In genomic region chr3:81406318-81406717, GRCh38 we compare ENCODE assay signal across 16 cellular contexts.
DNase-seq lines count a peak whose midpoint lies in the region; ATAC-seq and TF ChIP-seq lines count a peak whose summit lies in the region.
"Had no signal": no experiment of that assay in that cellular context is flagged by ENCODE, and none has a peak within 500 bp of the region (broad histone marks: within the 10 kb centered on the region; RNA-seq: fewer than 3 reads in every experiment).

No MANE protein-coding gene starts in this region.

- no peak overlapping the region for H3K4me3 ChIP-seq in right lobe of liver
- H3K4me3 ChIP-seq: BLaER1 treated with 17β-estradiol and CSF1 and Interleukin-3, amounts not matched to agents 10 nM and 100 nM; SJCRH30 had no signal

- peak; percentile 12 for DNase-seq in COLO829 (ENCODE audit: low spot score)
- DNase-seq in DMS153 treated with DMSO at 0.1 percent for 48 hours (lab: John Stamatoyannopoulos, UW; ENCODE audit: unreplicated experiment) = peak; percentile 2
- DNase-seq in NCI-H2029 treated with DMSO at 0.1 percent for 48 hours (lab: John Stamatoyannopoulos, UW) = peak; percentile 20
- peak; percentile 21 for DNase-seq in NCI-H748 treated with DMSO at 0.1 percent for 48 hours (lab: John Stamatoyannopoulos, UW)
- DNase-seq in GM13977 (ENCODE audit: low spot score) = no peak
- DNase-seq in right lobe of liver = no peak
- no peak for DNase-seq in erythroblast (lab: John Stamatoyannopoulos, UW)
- DNase-seq: CD8-positive, alpha-beta T cell; NCI-H2081 treated with DMSO at 0.1 percent for 48 hours; NCI-H2227 treated with DMSO at 0.1 percent for 48 hours; NCI-H526 treated with DMSO at 0.1 percent for 48 hours; RPMI8226; SJCRH30 had no signal

- intact Hi-C loops in right lobe of liver (cut with DNase I) = no loop called here

- H3K27ac ChIP-seq in right lobe of liver = no peak overlapping the region
- H3K27ac ChIP-seq: BLaER1 treated with 17β-estradiol and CSF1 and Interleukin-3, amounts not matched to agents 10 nM and 100 nM; SJCRH30 had no signal

- H3K9me3 ChIP-seq in right lobe of liver = no peaks in the 10 kb centered on the region
- H3K9me3 ChIP-seq: BLaER1 treated with 17β-estradiol and CSF1 and Interleukin-3, amounts not matched to agents 10 nM and 100 nM; SJCRH30 had no signal

- in situ Hi-C loops in GM13977 (cut with MboI; ENCODE audit: low pct_unique_long_range_greater_than_20kb, low sequenced_read_pairs, unreplicated experiment) = no loop called here

- no peaks in the 10 kb centered on the region for H3K27me3 ChIP-seq in right lobe of liver
- H3K27me3 ChIP-seq: BLaER1 treated with 17β-estradiol and CSF1 and Interleukin-3, amounts not matched to agents 10 nM and 100 nM; SJCRH30 had no signal

- H3K36me3 ChIP-seq in right lobe of liver = no peaks in the 10 kb centered on the region
- H3K36me3 ChIP-seq: BLaER1 treated with 17β-estradiol and CSF1 and Interleukin-3, amounts not matched to agents 10 nM and 100 nM; SJCRH30 had no signal

- no peak for TF ChIP-seq CTCF in GM13977 (IDR thresholded peaks at IDR 0.05; ENCODE audit: extremely low read depth, insufficient read depth, missing control alignments)
- no peak for TF ChIP-seq CTCF in right lobe of liver (IDR thresholded peaks at IDR 0.05)

- TF ChIP-seq POLR2A in right lobe of liver (IDR thresholded peaks at IDR 0.05) = no peak
- TF ChIP-seq POLR2A in erythroblast (IDR thresholded peaks at IDR 0.05; ENCODE audit: low read length) = no peak

- 11% methylated on average over 1 of the region's 1 CpG for WGBS in right lobe of liver (ENCODE audit: insufficient coverage, low coverage, low lambda C conversion rate, missing lambda C conversion rate)

- ATAC-seq in HG02938 (IDR thresholded peaks at IDR 0.05; ENCODE audit: unreplicated experiment) = no peak
- no peak for ATAC-seq in right lobe of liver
- ATAC-seq: CD8-positive, alpha-beta T cell; HCT116 had no signal

- H3K4me1 ChIP-seq in right lobe of liver = no peaks in the 10 kb centered on the region
- H3K4me1 ChIP-seq: BLaER1 treated with 17β-estradiol and CSF1 and Interleukin-3, amounts not matched to agents 10 nM and 100 nM; SJCRH30 had no signal

Comparison
In these comparisons a context has a peak if more than half of its experiments do, and no peak if none do; other contexts are left out.
1. DNase-seq: peak in COLO829 (single experiment), DMS153 treated with DMSO at 0.1 percent for 48 hours (single experiment), NCI-H2029 treated with DMSO at 0.1 percent for 48 hours (single experiment) and NCI-H748 treated with DMSO at 0.1 percent for 48 hours (single experiment); none in GM13977 (single experiment), right lobe of liver (0 of 3) and erythroblast (0 of 2).